Comparison of ENCODE assay signal across 24 cellular contexts in the genomic region with DNA sequence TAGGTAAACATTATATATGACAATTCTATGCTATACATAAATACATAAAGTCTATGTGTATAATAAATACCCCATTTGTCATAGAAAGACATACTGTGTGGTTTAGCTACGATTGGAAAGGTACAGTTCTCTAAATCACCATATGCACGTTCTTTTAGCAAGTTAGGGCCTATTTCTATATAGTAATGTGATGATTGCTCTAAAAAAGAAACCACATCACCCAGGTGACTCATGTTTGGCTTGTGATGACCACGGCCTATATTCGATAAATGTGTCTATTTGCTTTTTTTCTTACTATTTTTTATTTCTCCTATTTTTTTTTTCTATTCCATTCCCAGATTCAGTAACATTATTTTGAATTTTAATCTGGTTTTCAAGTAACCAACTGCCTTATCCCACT. TPM values are rescaled to one million over a fixed set of nuclear protein-coding genes. Genes with fewer than 3 reads are reported as not detected.
"Had no signal": no experiment of that assay in that cellular context is flagged by ENCODE, and none has a peak within 500 bp of the region (broad histone marks: within the 10 kb centered on the region; RNA-seq: fewer than 3 reads in every experiment).

No MANE protein-coding gene starts in this region.

- H3K27ac ChIP-seq: cardiac muscle cell, epithelial cell of prostate, right lobe of liver, skin epidermis, thoracic aorta, upper lobe of left lung, VCaP had no signal

- ATAC-seq: activated naive CD8-positive, alpha-beta T cell treated with anti-CD3 and anti-CD28 coated beads, Interleukin-2, amount 50 U/mL, for 24 hours; left colon; mucosa of descending colon had no signal

- H3K36me3 ChIP-seq: cardiac muscle cell, right lobe of liver, thoracic aorta, upper lobe of left lung had no signal

- DNase-seq: activated CD4-positive, alpha-beta T cell treated with anti-CD3 and anti-CD28 coated beads, Interleukin-2, amount 50 U/mL, for 1 hour; activated CD4-positive, CD25-positive, alpha-beta regulatory T cell treated with anti-CD3 and anti-CD28 coated beads, Interleukin-2, amount 50 U/mL, for 72 hours; activated CD8-positive, alpha-beta memory T cell treated with anti-CD3 and anti-CD28 coated beads, Interleukin-2, amount 50 U/mL, for 4 hours; activated effector memory CD4-positive, alpha-beta T cell treated with Interleukin-2 at 50 U/mL for 16 hours; activated naive CD4-positive, alpha-beta T cell treated with anti-CD3 and anti-CD28 coated beads, Interleukin-2, amount 50 U/mL, for 16 hours; activated naive CD8-positive, alpha-beta T cell treated with anti-CD3 and anti-CD28 coated beads, Interleukin-2, amount 50 U/mL, for 24 hours; activated T-cell treated with anti-CD3 and anti-CD28 coated beads, Interleukin-2, amount 50 U/mL, for 24 hours; cortex of kidney; endodermal cell; left colon; mesenchymal stem cell; mucosa of descending colon; nephron progenitor cell; posterior cingulate gyrus; right lobe of liver; stimulated activated CD4-positive, alpha-beta T cell treated with anti-CD3 and anti-CD28 coated beads, Interleukin-1b, Interleukin-23, amount 100 ng/mL, for 48 hours; upper lobe of left lung had no signal

- H3K27ac Mint-ChIP-seq: activated naive CD8-positive, alpha-beta T cell treated with anti-CD3 and anti-CD28 coated beads, Interleukin-2, amount 50 U/mL, for 24 hours; activated T-cell treated with anti-CD3 and anti-CD28 coated beads, Interleukin-2, amount 50 U/mL, for 24 hours; endodermal cell; nephron progenitor cell had no signal

- H3K27me3 Mint-ChIP-seq: activated naive CD8-positive, alpha-beta T cell treated with anti-CD3 and anti-CD28 coated beads, Interleukin-2, amount 50 U/mL, for 24 hours; activated T-cell treated with anti-CD3 and anti-CD28 coated beads, Interleukin-2, amount 50 U/mL, for 24 hours had no signal

- H3K4me3 Mint-ChIP-seq: activated naive CD8-positive, alpha-beta T cell treated with anti-CD3 and anti-CD28 coated beads, Interleukin-2, amount 50 U/mL, for 24 hours; activated T-cell treated with anti-CD3 and anti-CD28 coated beads, Interleukin-2, amount 50 U/mL, for 24 hours; endodermal cell; nephron progenitor cell had no signal

- H3K4me1 ChIP-seq: upper lobe of left lung had no signal

- H3K27me3 ChIP-seq: cardiac muscle cell, right lobe of liver, upper lobe of left lung had no signal

- FAIRE-seq: keratinocyte had no signal

- H3K9me3 ChIP-seq: mucosa of descending colon, right lobe of liver, thoracic aorta, upper lobe of left lung had no signal

- H3K4me3 ChIP-seq: cardiac muscle cell, mucosa of descending colon, right lobe of liver, skin epidermis, thoracic aorta, upper lobe of left lung had no signal

RNA-seq across cellular contexts. Expression of a gene that starts 34.7 kb away (rescaled TPM):
- total RNA-seq: glomerular endothelial cell had no signal
